Comparison of ENCODE assay signal across 19 cellular contexts in the genomic region with DNA sequence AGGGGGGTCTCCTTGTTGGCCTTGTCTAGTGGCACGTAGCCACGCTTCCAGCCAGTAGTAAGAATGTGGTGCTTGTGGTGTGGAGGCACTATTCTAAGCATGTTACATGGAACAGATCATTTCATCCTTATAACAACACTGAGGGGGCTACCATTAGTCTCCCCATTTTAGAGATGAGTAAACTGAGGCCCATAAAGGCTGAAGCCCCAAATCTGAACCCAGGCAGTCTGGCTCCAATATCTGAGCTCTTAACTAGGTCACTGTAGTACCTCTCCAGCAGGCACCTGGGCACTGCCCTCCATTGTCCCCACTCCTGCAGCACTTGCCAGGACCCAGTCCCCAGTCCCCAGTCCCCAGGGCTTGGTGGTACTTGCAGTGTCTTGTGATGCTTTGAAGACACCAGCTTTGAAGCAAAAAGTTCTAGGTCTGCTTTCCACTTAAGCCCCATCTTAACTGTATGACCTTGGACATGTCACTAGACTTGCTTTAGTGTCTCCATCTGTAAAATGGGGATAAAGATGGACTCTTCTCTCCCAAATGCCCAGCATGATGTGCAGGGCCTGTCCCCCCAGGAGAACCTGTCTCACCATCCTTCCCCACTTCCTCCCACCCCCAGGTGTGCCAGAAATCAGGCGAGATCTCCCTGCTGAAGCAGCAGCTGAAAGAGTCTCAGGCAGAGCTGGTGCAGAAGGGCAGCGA.
"Had no signal": no experiment of that assay in that cellular context is flagged by ENCODE, and none has a peak within 500 bp of the region (broad histone marks: within the 10 kb centered on the region; RNA-seq: fewer than 3 reads in every experiment).

No MANE protein-coding gene starts in this region.

- H3K4me2 ChIP-seq: smooth muscle cell had no signal

- H3K36me3 Mint-ChIP-seq: activated CD8-positive, alpha-beta memory T cell treated with anti-CD3 and anti-CD28 coated beads, Interleukin-2, amount 10 ng/mL, durations not matched to agents 7 days and 5 days had no signal

- H3K27me3 ChIP-seq: esophagus muscularis mucosa, neutrophil, suprapubic skin had no signal

- H3K27ac Mint-ChIP-seq: activated CD8-positive, alpha-beta memory T cell treated with anti-CD3 and anti-CD28 coated beads, Interleukin-2, amount 10 ng/mL, durations not matched to agents 7 days and 5 days; activated naive CD4-positive, alpha-beta T cell treated with anti-CD3 and anti-CD28 coated beads, Interleukin-2, amount 10 ng/mL, durations not matched to agents 7 days and 5 days had no signal

- H3K9me3 ChIP-seq: esophagus muscularis mucosa, neutrophil, suprapubic skin had no signal

- ATAC-seq: activated CD8-positive, alpha-beta memory T cell treated with anti-CD3 and anti-CD28 coated beads, Interleukin-2, amount 10 ng/mL, durations not matched to agents 7 days and 5 days; stimulated activated naive CD8-positive, alpha-beta T cell treated with anti-CD3 and anti-CD28 coated beads, Interleukin-15, Interleukin-2, amounts not matched to agents 100 U/mL and 50 U/mL, for 24 hours; T-cell had no signal

- H3K9me3 Mint-ChIP-seq: activated naive CD4-positive, alpha-beta T cell treated with anti-CD3 and anti-CD28 coated beads, Interleukin-2, amount 10 ng/mL, durations not matched to agents 7 days and 5 days; T-cell had no signal

- H3K27me3 Mint-ChIP-seq: activated CD8-positive, alpha-beta memory T cell treated with anti-CD3 and anti-CD28 coated beads, Interleukin-2, amount 10 ng/mL, durations not matched to agents 7 days and 5 days; T-cell had no signal

- H3K4me3 Mint-ChIP-seq: activated CD8-positive, alpha-beta memory T cell treated with anti-CD3 and anti-CD28 coated beads, Interleukin-2, amount 10 ng/mL, durations not matched to agents 7 days and 5 days; activated naive CD4-positive, alpha-beta T cell treated with anti-CD3 and anti-CD28 coated beads, Interleukin-2, amount 10 ng/mL, durations not matched to agents 7 days and 5 days; T-cell had no signal

- H3K4me3 ChIP-seq: coronary artery, esophagus muscularis mucosa, SK-N-MC, smooth muscle cell, suprapubic skin had no signal

- DNase-seq: activated CD4-positive, alpha-beta T cell treated with anti-CD3 and anti-CD28 coated beads, Interleukin-2, amount 50 U/mL, for 48 hours; activated CD4-positive, CD25-positive, alpha-beta regulatory T cell treated with anti-CD3 and anti-CD28 coated beads, Interleukin-2, amount 50 U/mL, for 72 hours; activated CD8-positive, alpha-beta memory T cell treated with anti-CD3 and anti-CD28 coated beads, Interleukin-2, amount 10 ng/mL, durations not matched to agents 7 days and 5 days; activated naive CD4-positive, alpha-beta T cell treated with anti-CD3 and anti-CD28 coated beads, Interleukin-2, amount 10 ng/mL, durations not matched to agents 7 days and 5 days; activated T-cell treated with anti-CD3 and anti-CD28 coated beads, Interleukin-2, amount 50 U/mL, for 1 hour; central memory CD4-positive, alpha-beta T cell; effector CD4-positive, alpha-beta T cell; retina; stimulated activated CD4-positive, alpha-beta T cell treated with anti-CD3 and anti-CD28 coated beads, Interleukin-4, amount 100 ng/mL, for 4 hours; stimulated activated CD8-positive, alpha-beta memory T cell treated with anti-CD3 and anti-CD28 coated beads, Interleukin-4, amount 100 ng/mL, for 48 hours; stimulated activated naive CD8-positive, alpha-beta T cell treated with anti-CD3 and anti-CD28 coated beads, Interleukin-15, Interleukin-2, amounts not matched to agents 100 U/mL and 50 U/mL, for 24 hours; T-cell; T1000 had no signal

- H3K27ac ChIP-seq: neutrophil, SK-N-MC, suprapubic skin had no signal
